In genomic region chr18:76499596-76500340, GRCh38 we compare ENCODE assay signal across 11 cellular contexts. TPM values are rescaled to one million over a fixed set of nuclear protein-coding genes. Genes with fewer than 3 reads are reported as not detected.
A peak's percentile ranks its signal among the peaks of the same experiment; 100 is the strongest.
DNase-seq lines count a peak whose midpoint lies in the region; ATAC-seq and TF ChIP-seq lines count a peak whose summit lies in the region.
"Had no signal": no experiment of that assay in that cellular context is flagged by ENCODE, and none has a peak within 500 bp of the region (broad histone marks: within the 10 kb centered on the region; RNA-seq: fewer than 3 reads in every experiment).

No MANE protein-coding gene starts in this region.

- peak; percentile 99 for ATAC-seq in GM18517 (IDR thresholded peaks at IDR 0.05; ENCODE audit: unreplicated experiment)
- ATAC-seq in GM21737 (IDR thresholded peaks at IDR 0.05; ENCODE audit: unreplicated experiment) = peak; percentile 85
- ATAC-seq in HG03520 (IDR thresholded peaks at IDR 0.05; ENCODE audit: unreplicated experiment) = peak; percentile 92
- ATAC-seq: K562 had no signal

- no peaks in the 10 kb centered on the region for H3K9me3 ChIP-seq in Caco-2

- H3K27ac ChIP-seq in dorsolateral prefrontal cortex = peak overlapping the region in 2 of 59 donors; percentile 0 to 29

- H3K36me3 Mint-ChIP-seq in Caco-2 (ENCODE audit: insufficient read depth, unreplicated experiment) = no peaks in the 10 kb centered on the region
- H3K36me3 Mint-ChIP-seq: activated naive CD4-positive, alpha-beta T cell treated with anti-CD3 and anti-CD28 coated beads, Interleukin-2, amount 50 U/mL, for 24 hours had no signal

- intact Hi-C loops in Caco-2 (cut with micrococcal nuclease; ENCODE audit: unreplicated experiment) (no loop called here), dorsolateral prefrontal cortex (cut with DNase I) (loop anchor here in 1 of 2 donors (10.0 kb wide), 1 partner anchor 115 kb away; no protein-coding TSS in a partner anchor)

- POLR2A ChIA-PET in Caco-2 (lab: Charles Lee) = no interaction called here

- H3K4me1 ChIP-seq in Caco-2 = 0 out of 2 replicates have a peak, but pooled peaks cover 9% of the 10 kb centered on the region

- H3K4me3 ChIP-seq in Caco-2 (ENCODE audit: low read depth, low read length) (no peak overlapping the region), dorsolateral prefrontal cortex (no peak overlapping the region)
- H3K4me3 ChIP-seq: K562 had no signal

- peak; percentile 50 for DNase-seq in germinal center (ENCODE audit: low spot score)
- DNase-seq in NCI-H1105 treated with DMSO at 0.1 percent for 48 hours (lab: John Stamatoyannopoulos, UW) = no peak
- DNase-seq in COLO668 (lab: John Stamatoyannopoulos, UW; ENCODE audit: unreplicated experiment) = no peak
- no peak for DNase-seq in Caco-2
- no peak for DNase-seq in dorsolateral prefrontal cortex
- DNase-seq: T-helper 1 cell had no signal

- no peaks in the 10 kb centered on the region for H3K27me3 Mint-ChIP-seq in Caco-2 (ENCODE audit: insufficient read depth, unreplicated experiment)
- H3K27me3 Mint-ChIP-seq: activated naive CD4-positive, alpha-beta T cell treated with anti-CD3 and anti-CD28 coated beads, Interleukin-2, amount 50 U/mL, for 24 hours had no signal

- CTCF ChIA-PET in Caco-2 (lab: Charles Lee) = no interaction called here

- H3K9me3 Mint-ChIP-seq in Caco-2 (ENCODE audit: unreplicated experiment) = no peaks in the 10 kb centered on the region
- H3K9me3 Mint-ChIP-seq: activated naive CD4-positive, alpha-beta T cell treated with anti-CD3 and anti-CD28 coated beads, Interleukin-2, amount 50 U/mL, for 24 hours had no signal

- no peak overlapping the region for H3K4me3 Mint-ChIP-seq in Caco-2 (ENCODE audit: unreplicated experiment)
- H3K4me3 Mint-ChIP-seq: activated naive CD4-positive, alpha-beta T cell treated with anti-CD3 and anti-CD28 coated beads, Interleukin-2, amount 50 U/mL, for 24 hours had no signal

- H3K36me3 ChIP-seq in Caco-2 (ENCODE audit: control insufficient read depth, insufficient read depth, low read length) = no peaks in the 10 kb centered on the region

- no peak for TF ChIP-seq CTCF in Caco-2 (IDR thresholded peaks at IDR 0.05; ENCODE audit: insufficient read depth in 1 of 2, low read depth in 1 of 2, low read length in 1 of 2, severe bottlenecking in 1 of 2, unreplicated experiment in 1 of 2)
- TF ChIP-seq CTCF in dorsolateral prefrontal cortex (IDR thresholded peaks at IDR 0.05 in 54 of 56, conservative IDR thresholded peaks at IDR 0.05 in 2 of 56; ENCODE audit: low read depth in 1 of 56, partially characterized antibody in 56 of 56) = no peak

- no peak overlapping the region for H3K27ac Mint-ChIP-seq in Caco-2 (ENCODE audit: unreplicated experiment)
- H3K27ac Mint-ChIP-seq: activated naive CD4-positive, alpha-beta T cell treated with anti-CD3 and anti-CD28 coated beads, Interleukin-2, amount 50 U/mL, for 24 hours had no signal

- no TSS peak for BruUV-seq in Caco-2 (replicated peaks; lab: Mats Ljungman, UMichigan)

- H3K4me1 Mint-ChIP-seq in Caco-2 (ENCODE audit: low read depth, unreplicated experiment) = no peaks in the 10 kb centered on the region

- no peaks in the 10 kb centered on the region for H3K27me3 ChIP-seq in Caco-2 (replicated peaks; ENCODE audit: control insufficient read depth, insufficient read depth, low read length)
- H3K27me3 ChIP-seq in dorsolateral prefrontal cortex = peaks cover 0 to 12% (median 0%) of the 10 kb centered on the region in 45 donors

RNA-seq across cellular contexts. Expression of gene ZNF516, which starts 4.7 kb away (rescaled TPM):
- 14.3 and 25.5 TPM in 2 replicates for total RNA-seq in Caco-2 (2022)
- 10 to 100 TPM; 11.2 to 62.4 (median 28.3) TPM for total RNA-seq in dorsolateral prefrontal cortex
